1 cellular context compared by ENCODE assay signal in the genomic region with DNA sequence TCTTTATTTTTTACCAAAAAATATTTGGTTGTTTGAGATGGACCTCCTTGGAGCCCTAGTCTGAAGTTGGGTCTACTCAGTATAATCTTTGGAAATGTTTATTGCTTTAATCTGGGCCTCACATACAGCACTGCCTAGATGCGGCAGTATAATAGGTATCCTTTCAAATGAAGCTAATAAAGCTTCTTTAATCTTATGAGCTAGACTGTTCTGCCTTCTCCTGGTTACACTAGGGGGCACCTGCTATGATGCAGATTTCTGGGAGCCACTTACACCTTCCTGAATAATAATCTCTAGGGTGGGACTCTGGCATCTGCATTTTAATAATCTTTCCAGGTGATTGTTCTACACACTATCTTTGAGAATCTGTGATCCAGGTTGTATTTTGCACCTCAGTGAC.
TF ChIP-seq lines count a peak whose summit lies in the region.

No MANE protein-coding gene starts in this region.

TF ChIP-seq in HepG2, 621 proteins besides CTCF, POLR2A, EP300 and RAD21:
- no peak for TF ChIP-seq HNF4G (IDR thresholded peaks at IDR 0.05; ENCODE audit: borderline replicate concordance, low read depth, low read length)
- TF ChIP-seq HNF4G (CRISPR knock-in tag; IDR thresholded peaks at IDR 0.05; ENCODE audit: borderline replicate concordance, low read depth), result no peak
- TF ChIP-seq STAG1 (CRISPR knock-in tag; IDR thresholded peaks at IDR 0.05), result 0 out of 2 replicates have a peak, but pooled peaks have one; percentile 9
- no peak for TF ChIP-seq ZNF12 (CRISPR knock-in tag; IDR thresholded peaks at IDR 0.05)
- TF ChIP-seq, protein P1, sequence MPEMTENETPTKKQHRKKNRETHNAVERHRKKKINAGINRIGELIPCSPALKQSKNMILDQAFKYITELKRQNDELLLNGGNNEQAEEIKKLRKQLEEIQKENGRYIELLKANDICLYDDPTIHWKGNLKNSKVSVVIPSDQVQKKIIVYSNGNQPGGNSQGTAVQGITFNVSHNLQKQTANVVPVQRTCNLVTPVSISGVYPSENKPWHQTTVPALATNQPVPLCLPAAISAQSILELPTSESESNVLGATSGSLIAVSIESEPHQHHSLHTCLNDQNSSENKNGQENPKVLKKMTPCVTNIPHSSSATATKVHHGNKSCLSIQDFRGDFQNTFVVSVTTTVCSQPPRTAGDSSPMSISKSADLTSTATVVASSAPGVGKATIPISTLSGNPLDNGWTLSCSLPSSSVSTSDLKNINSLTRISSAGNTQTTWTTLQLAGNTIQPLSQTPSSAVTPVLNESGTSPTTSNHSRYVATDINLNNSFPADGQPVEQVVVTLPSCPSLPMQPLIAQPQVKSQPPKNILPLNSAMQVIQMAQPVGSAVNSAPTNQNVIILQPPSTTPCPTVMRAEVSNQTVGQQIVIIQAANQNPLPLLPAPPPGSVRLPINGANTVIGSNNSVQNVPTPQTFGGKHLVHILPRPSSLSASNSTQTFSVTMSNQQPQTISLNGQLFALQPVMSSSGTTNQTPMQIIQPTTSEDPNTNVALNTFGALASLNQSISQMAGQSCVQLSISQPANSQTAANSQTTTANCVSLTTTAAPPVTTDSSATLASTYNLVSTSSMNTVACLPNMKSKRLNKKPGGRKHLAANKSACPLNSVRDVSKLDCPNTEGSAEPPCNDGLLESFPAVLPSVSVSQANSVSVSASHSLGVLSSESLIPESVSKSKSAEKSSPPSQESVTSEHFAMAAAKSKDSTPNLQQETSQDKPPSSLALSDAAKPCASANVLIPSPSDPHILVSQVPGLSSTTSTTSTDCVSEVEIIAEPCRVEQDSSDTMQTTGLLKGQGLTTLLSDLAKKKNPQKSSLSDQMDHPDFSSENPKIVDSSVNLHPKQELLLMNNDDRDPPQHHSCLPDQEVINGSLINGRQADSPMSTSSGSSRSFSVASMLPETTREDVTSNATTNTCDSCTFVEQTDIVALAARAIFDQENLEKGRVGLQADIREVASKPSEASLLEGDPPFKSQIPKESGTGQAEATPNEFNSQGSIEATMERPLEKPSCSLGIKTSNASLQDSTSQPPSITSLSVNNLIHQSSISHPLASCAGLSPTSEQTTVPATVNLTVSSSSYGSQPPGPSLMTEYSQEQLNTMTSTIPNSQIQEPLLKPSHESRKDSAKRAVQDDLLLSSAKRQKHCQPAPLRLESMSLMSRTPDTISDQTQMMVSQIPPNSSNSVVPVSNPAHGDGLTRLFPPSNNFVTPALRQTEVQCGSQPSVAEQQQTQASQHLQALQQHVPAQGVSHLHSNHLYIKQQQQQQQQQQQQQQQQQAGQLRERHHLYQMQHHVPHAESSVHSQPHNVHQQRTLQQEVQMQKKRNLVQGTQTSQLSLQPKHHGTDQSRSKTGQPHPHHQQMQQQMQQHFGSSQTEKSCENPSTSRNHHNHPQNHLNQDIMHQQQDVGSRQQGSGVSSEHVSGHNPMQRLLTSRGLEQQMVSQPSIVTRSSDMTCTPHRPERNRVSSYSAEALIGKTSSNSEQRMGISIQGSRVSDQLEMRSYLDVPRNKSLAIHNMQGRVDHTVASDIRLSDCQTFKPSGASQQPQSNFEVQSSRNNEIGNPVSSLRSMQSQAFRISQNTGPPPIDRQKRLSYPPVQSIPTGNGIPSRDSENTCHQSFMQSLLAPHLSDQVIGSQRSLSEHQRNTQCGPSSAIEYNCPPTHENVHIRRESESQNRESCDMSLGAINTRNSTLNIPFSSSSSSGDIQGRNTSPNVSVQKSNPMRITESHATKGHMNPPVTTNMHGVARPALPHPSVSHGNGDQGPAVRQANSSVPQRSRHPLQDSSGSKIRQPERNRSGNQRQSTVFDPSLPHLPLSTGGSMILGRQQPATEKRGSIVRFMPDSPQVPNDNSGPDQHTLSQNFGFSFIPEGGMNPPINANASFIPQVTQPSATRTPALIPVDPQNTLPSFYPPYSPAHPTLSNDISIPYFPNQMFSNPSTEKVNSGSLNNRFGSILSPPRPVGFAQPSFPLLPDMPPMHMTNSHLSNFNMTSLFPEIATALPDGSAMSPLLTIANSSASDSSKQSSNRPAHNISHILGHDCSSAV (CRISPR knock-in tag; IDR thresholded peaks at IDR 0.05; ENCODE audit: borderline replicate concordance), result no peak
